ENCODE assay signal across 19 cellular contexts in genomic region chr16:66295191-66295590, GRCh38.
"Had no signal": no experiment of that assay in that cellular context is flagged by ENCODE, and none has a peak within 500 bp of the region (broad histone marks: within the 10 kb centered on the region; RNA-seq: fewer than 3 reads in every experiment).

No MANE protein-coding gene starts in this region.

- H3K36me3 Mint-ChIP-seq: activated naive CD8-positive, alpha-beta T cell; naive thymus-derived CD8-positive, alpha-beta T cell; stimulated activated effector memory CD8-positive, alpha-beta T cell treated with anti-CD3 and anti-CD28 coated beads, Interleukin-12 subunit alpha, Interleukin-12 subunit beta, amount 100 ng/mL, for 72 hours had no signal

- H3K9me3 ChIP-seq: right lobe of liver had no signal

- H3K27ac ChIP-seq: right lobe of liver, SK-N-MC had no signal

- H3K4me3 ChIP-seq: right lobe of liver, SK-N-MC had no signal

- H3K27me3 Mint-ChIP-seq: activated CD4-positive, alpha-beta T cell treated with anti-CD3 and anti-CD28 coated beads for 36 hours had no signal

- H3K27ac Mint-ChIP-seq: activated CD4-positive, alpha-beta T cell treated with anti-CD3 and anti-CD28 coated beads for 36 hours; activated naive CD8-positive, alpha-beta T cell; activated T-helper 2 cell treated with anti-CD3 and anti-CD28 coated beads, Interferon-gamma antibody, Interleukin-2, Interleukin-4, amounts not matched to agents 10 μg/mL and 5 μg/mL and 100 μg/mL, durations not matched to agents 14 hours and 24 hours and 36 hours; naive thymus-derived CD8-positive, alpha-beta T cell; stimulated activated effector memory CD8-positive, alpha-beta T cell treated with anti-CD3 and anti-CD28 coated beads, Interleukin-12 subunit alpha, Interleukin-12 subunit beta, amount 100 ng/mL, for 72 hours; stimulated activated naive CD8-positive, alpha-beta T cell treated with anti-CD3 and anti-CD28 coated beads, Interleukin-15, Interleukin-2, amounts not matched to agents 100 ng/mL and 50 ng/mL, for 24 hours had no signal

- H3K36me3 ChIP-seq: right lobe of liver had no signal

- H3K27me3 ChIP-seq: right lobe of liver had no signal

- H3K4me1 ChIP-seq: right lobe of liver had no signal

- H3K9me3 Mint-ChIP-seq: central memory CD8-positive, alpha-beta T cell; stimulated activated effector memory CD8-positive, alpha-beta T cell treated with anti-CD3 and anti-CD28 coated beads, Interleukin-12 subunit alpha, Interleukin-12 subunit beta, amount 100 ng/mL, for 72 hours had no signal

- ATAC-seq: activated CD4-positive, alpha-beta T cell treated with anti-CD3 and anti-CD28 coated beads for 36 hours; left cardiac atrium; naive thymus-derived CD8-positive, alpha-beta T cell; right lobe of liver; stimulated activated effector memory CD8-positive, alpha-beta T cell treated with anti-CD3 and anti-CD28 coated beads, Interleukin-12 subunit alpha, Interleukin-12 subunit beta, amount 100 ng/mL, for 72 hours had no signal

- DNase-seq: activated CD4-positive, alpha-beta T cell treated with anti-CD3 and anti-CD28 coated beads for 36 hours; activated CD4-positive, CD25-positive, alpha-beta regulatory T cell; activated naive CD4-positive, alpha-beta T cell treated with Interleukin-2 at 50 U/mL for 16 hours; anterior cingulate cortex; dermis blood vessel endothelial cell; effector CD8-positive, alpha-beta T cell; left cardiac atrium; midbrain; right lobe of liver; small intestine; stimulated activated CD4-positive, alpha-beta T cell treated with anti-CD3 and anti-CD28 coated beads, Interleukin-4, amount 100 ng/mL, for 24 hours; substantia nigra had no signal

- H3K4me3 Mint-ChIP-seq: activated CD4-positive, alpha-beta T cell treated with anti-CD3 and anti-CD28 coated beads for 36 hours; activated naive CD8-positive, alpha-beta T cell; central memory CD8-positive, alpha-beta T cell; naive thymus-derived CD8-positive, alpha-beta T cell; stimulated activated effector memory CD8-positive, alpha-beta T cell treated with anti-CD3 and anti-CD28 coated beads, Interleukin-12 subunit alpha, Interleukin-12 subunit beta, amount 100 ng/mL, for 72 hours; stimulated activated naive CD8-positive, alpha-beta T cell treated with anti-CD3 and anti-CD28 coated beads, Interleukin-15, Interleukin-2, amounts not matched to agents 100 ng/mL and 50 ng/mL, for 24 hours had no signal
